In the genomic region with DNA sequence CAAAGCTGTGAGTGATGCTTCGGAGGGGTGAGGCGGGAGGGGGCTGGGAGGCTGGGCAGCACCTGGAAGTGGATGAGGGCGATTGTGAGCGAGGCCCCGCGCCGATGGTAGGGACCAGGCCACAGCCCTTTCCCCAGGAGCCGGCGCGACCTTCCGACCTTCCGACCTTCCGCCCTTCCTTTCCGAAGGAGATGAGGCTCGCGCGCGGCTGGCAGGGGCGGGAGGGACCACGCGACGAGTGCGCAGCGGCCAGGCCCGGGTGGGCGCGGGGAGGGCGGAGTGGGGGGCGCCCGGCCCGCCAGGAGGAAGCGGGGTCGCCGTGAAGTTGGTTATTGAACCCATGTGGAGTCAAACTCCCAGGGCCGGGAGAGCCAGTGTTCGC, we compare ENCODE assay signal across 8 cellular contexts. TPM values are rescaled to one million over a fixed set of nuclear protein-coding genes. Genes with fewer than 3 reads are reported as not detected.
DNase-seq lines count a peak whose midpoint lies in the region; ATAC-seq and TF ChIP-seq lines count a peak whose summit lies in the region.
"Had no signal": no experiment of that assay in that cellular context is flagged by ENCODE, and none has a peak within 500 bp of the region (broad histone marks: within the 10 kb centered on the region; RNA-seq: fewer than 3 reads in every experiment).

No MANE protein-coding gene starts in this region.

- ATAC-seq in left lung: no peak
- ATAC-seq in HG02759 (IDR thresholded peaks at IDR 0.05; ENCODE audit: unreplicated experiment): no peak

- TF ChIP-seq CTCF in mammary epithelial cell (conservative IDR thresholded peaks at IDR 0.05 in 1 of 2, IDR thresholded peaks at IDR 0.05 in 1 of 2; ENCODE audit: extremely low read depth in 1 of 2, insufficient read depth in 1 of 2, low read depth in 1 of 2, low read length in 2 of 2) (no peak), left lung (IDR thresholded peaks at IDR 0.05) (no peak)

- intact Hi-C loops in mammary epithelial cell (cut with micrococcal nuclease): loop anchor here (1.0 kb wide), 2 partner anchors 103 to 161 kb away; no protein-coding TSS in a partner anchor
- intact Hi-C loops in left lung (cut with DNase I): no loop called here

- no TSS peak for BruUV-seq in mammary epithelial cell (replicated peaks; lab: Mats Ljungman, UMichigan)

- peak overlapping the region; percentile 91 for H3K4me2 ChIP-seq in mammary epithelial cell (ENCODE audit: insufficient read depth, low read depth, low read length)

- H2AFZ ChIP-seq in mammary epithelial cell (ENCODE audit: low read depth, low read length): peak overlapping the region; percentile 89

- peaks cover 39% of the 10 kb centered on the region for H3K79me2 ChIP-seq in mammary epithelial cell (ENCODE audit: insufficient read depth, low read length)

- dilution Hi-C loops in mammary epithelial cell (cut with HindIII; ENCODE audit: low sequenced_read_pairs): loop anchor here (5.0 kb wide), 4 partner anchors 55 to 165 kb away; a partner anchor contains a TSS

- H3K4me1 ChIP-seq in HUES64 (ENCODE audit: insufficient read depth, low read length): peaks cover 29% of the 10 kb centered on the region
- H3K4me1 ChIP-seq in mammary epithelial cell (ENCODE audit: insufficient read depth, low read length): peaks cover 17% of the 10 kb centered on the region
- peaks cover 9 to 45% of the 10 kb centered on the region in 2 donors for H3K4me1 ChIP-seq in left lung
- H3K4me1 ChIP-seq in subcutaneous abdominal adipose tissue (ENCODE audit: control insufficient read depth in 5 of 5, insufficient read depth in 5 of 5, low read length in 5 of 5): peaks cover 0 to 30% (median 14%) of the 10 kb centered on the region in 5 donors

- in situ Hi-C loops in mammary epithelial cell (cut with MboI; ENCODE audit: low sequenced_read_pairs in 2 of 2): loop anchor here (5.0 to 10.0 kb wide), 3 partner anchors 72 to 162 kb away; no protein-coding TSS in a partner anchor

- 1% methylated on average over 36 of the region's 36 CpGs for WGBS in HUES64
- 89% methylated on average over 5 of the region's 36 CpGs for WGBS in mammary epithelial cell (ENCODE audit: low coverage, missing lambda C conversion rate)

- no peak for DNase-seq in mammary epithelial cell
- peak in 1 of 2 donors; percentile 82 for DNase-seq in left lung
- DNase-seq in NCI-H774 (lab: John Stamatoyannopoulos, UW): no peak
- DNase-seq in GM19238 (ENCODE audit: insufficient read length, low spot score): no peak
- DNase-seq: SHP77 had no signal

- H3K4me3 ChIP-seq in HUES64 (ENCODE audit: low read length) (peak overlapping the region; percentile 89), mammary epithelial cell (replicated peaks in 1 of 3; ENCODE audit: insufficient read depth in 1 of 3, low read depth in 2 of 3, low read length in 3 of 3) (peak overlapping the region; percentile 58 to 90 (median 83)), left lung (peak overlapping the region; percentile 28 to 48), subcutaneous abdominal adipose tissue (ENCODE audit: low read depth in 1 of 5, low read length in 5 of 5) (peak overlapping the region in 3 of 5 donors; percentile 50 to 70 (median 59))

- H3K36me3 ChIP-seq in HUES64 (ENCODE audit: insufficient read depth, low read length) (no peaks in the 10 kb centered on the region), mammary epithelial cell (ENCODE audit: insufficient read depth, low read length) (no peaks in the 10 kb centered on the region), left lung (no peaks in the 10 kb centered on the region), subcutaneous abdominal adipose tissue (ENCODE audit: control insufficient read depth in 5 of 5, insufficient read depth in 5 of 5, low read length in 5 of 5) (no peaks in the 10 kb centered on the region)

- H3K27me3 ChIP-seq in HUES64 (ENCODE audit: insufficient read depth, low read length) (peaks cover 20% of the 10 kb centered on the region), mammary epithelial cell (ENCODE audit: insufficient read depth, low read length) (no peaks in the 10 kb centered on the region), left lung (peaks cover 15 to 63% of the 10 kb centered on the region in 2 donors), subcutaneous abdominal adipose tissue (ENCODE audit: control insufficient read depth in 5 of 5, insufficient read depth in 4 of 5, low read length in 5 of 5) (peaks cover 17 to 35% (median 23%) of the 10 kb centered on the region in 5 donors)

- no peak overlapping the region; the same call in 1 of the 2 replicates for H3K27ac ChIP-seq in HUES64 (ENCODE audit: low read depth, low read length)
- peak overlapping the region; percentile 35 for H3K27ac ChIP-seq in mammary epithelial cell (ENCODE audit: insufficient read depth, low read depth, low read length)
- H3K27ac ChIP-seq in left lung: no peak overlapping the region
- H3K27ac ChIP-seq in subcutaneous abdominal adipose tissue (ENCODE audit: low read depth, low read length): no peak overlapping the region

- H3K9me3 ChIP-seq in HUES64 (ENCODE audit: insufficient read depth, low read depth, low read length) (no peaks in the 10 kb centered on the region), mammary epithelial cell (replicated peaks; ENCODE audit: insufficient read depth, low read length) (no peaks in the 10 kb centered on the region), left lung (no peaks in the 10 kb centered on the region), subcutaneous abdominal adipose tissue (ENCODE audit: control insufficient read depth in 5 of 5, low read length in 5 of 5) (no peaks in the 10 kb centered on the region)

- no peaks in the 10 kb centered on the region for H4K20me1 ChIP-seq in mammary epithelial cell (ENCODE audit: insufficient read depth, low read length)

- CTCF ChIA-PET in mammary epithelial cell (lab: Charles Lee; ENCODE audit: low non-redundant PET): no interaction called here

- H3K9ac ChIP-seq in HUES64 (ENCODE audit: low read depth, low read length) (peak overlapping the region; percentile 69), mammary epithelial cell (ENCODE audit: insufficient read depth, low read length) (no peak overlapping the region), subcutaneous abdominal adipose tissue (ENCODE audit: low read length in 5 of 5) (no peak overlapping the region)

RNA-seq across cellular contexts. Expression of a gene that starts 56.5 kb away (rescaled TPM):
- polyA plus RNA-seq in HUES64 (2013, experiment 1 of 2): 13.1 TPM
- 11.6 TPM for polyA plus RNA-seq in HUES64 (2013, experiment 2 of 2)
- 10 to 100 TPM; 22.3 to 41.2 TPM for total RNA-seq in mammary epithelial cell
- polyA plus RNA-seq in mammary epithelial cell: 25.0 TPM
- 47.0 TPM for polyA minus RNA-seq in mammary epithelial cell
- 10 to 100 TPM; 12.0 to 14.5 TPM for total RNA-seq in left lung

Comparison
In these comparisons a context has a peak if more than half of its experiments do, and no peak if none do; other contexts are left out.
1. H3K4me3 ChIP-seq: peak in every context shown above with its lines; median percentile 89 in HUES64; 83 in mammary epithelial cell; 59 in subcutaneous abdominal adipose tissue; 38 in left lung.